In the genomic region with DNA sequence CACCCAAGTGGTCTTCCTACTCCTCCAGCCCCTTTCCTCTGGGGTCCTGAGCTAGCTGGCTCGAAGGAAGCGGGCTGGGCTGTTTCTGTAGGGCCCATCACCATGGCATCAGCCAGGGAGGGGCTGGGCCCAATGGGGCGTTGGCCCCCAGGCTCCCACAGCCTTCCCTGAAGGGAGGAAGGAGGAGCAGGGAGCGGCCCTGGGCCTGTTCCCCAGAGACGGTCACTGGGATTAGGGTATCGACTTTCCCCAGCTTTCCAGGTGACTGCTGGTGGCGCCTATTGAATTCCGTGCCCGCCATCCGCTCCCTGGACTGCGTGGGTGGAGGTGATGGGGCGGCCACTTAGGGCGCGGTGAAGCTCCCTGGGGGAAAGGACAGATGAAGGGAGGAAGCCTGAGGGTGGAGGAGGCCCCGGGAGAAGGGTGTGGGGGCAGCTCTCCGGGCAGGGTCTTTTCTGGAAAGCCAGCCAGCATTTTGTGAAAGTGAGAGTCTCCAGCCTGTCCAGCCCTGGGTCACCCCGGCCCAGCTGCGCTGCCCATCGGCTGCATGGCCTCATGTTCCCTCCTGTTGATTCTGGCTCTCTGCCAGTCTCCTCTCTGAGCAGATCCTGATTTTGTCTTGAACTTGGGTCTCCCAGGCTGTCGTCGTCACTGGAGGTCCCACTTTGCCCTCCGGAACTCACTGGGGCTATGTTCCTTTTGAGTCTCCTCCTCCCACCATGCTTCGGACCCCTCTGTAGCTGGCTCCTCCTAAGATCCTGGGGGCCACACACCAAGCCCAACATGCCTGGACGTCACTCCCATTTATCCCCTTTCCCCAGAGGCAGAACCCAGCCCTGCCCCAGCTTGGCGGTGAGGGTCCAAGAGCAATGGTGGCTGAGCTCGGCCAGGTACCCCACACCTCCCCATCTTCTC, we compare ENCODE assay signal across 9 cellular contexts. TPM values are rescaled to one million over a fixed set of nuclear protein-coding genes. Genes with fewer than 3 reads are reported as not detected.
DNase-seq lines count a peak whose midpoint lies in the region; ATAC-seq and TF ChIP-seq lines count a peak whose summit lies in the region.
"Had no signal": no experiment of that assay in that cellular context is flagged by ENCODE, and none has a peak within 500 bp of the region (broad histone marks: within the 10 kb centered on the region; RNA-seq: fewer than 3 reads in every experiment).

No MANE protein-coding gene starts in this region.

- ATAC-seq in SK-N-SH treated with all-trans-retinoic acid at 6 μM for 48 hours (peak; percentile 18), gastroesophageal sphincter (peak; percentile 37), GM21737 (IDR thresholded peaks at IDR 0.05; ENCODE audit: unreplicated experiment) (no peak)

- CTCF ChIA-PET in HEK293 (lab: Yijun Ruan, JAX), result interaction anchor here (0.6 to 5.4 kb wide), 5 partner anchors 8 to 443 kb away, joined by 3 to 38 read pairs (median 4); partner anchors contain the start of gene RAB37

- no peak overlapping the region for H3K4me3 ChIP-seq in HEK293 (ENCODE audit: low read depth, low read length)
- H3K4me3 ChIP-seq in gastroesophageal sphincter, result no peak overlapping the region
- peak overlapping the region; percentile 3 for H3K4me3 ChIP-seq in retinal pigment epithelial cell (ENCODE audit: low read length)

- POLR2A ChIA-PET in HEK293 (lab: Yijun Ruan, JAX), result interaction anchor here (0.9 to 3.7 kb wide), 4 partner anchors 9 to 115 kb away, joined by 3 to 22 read pairs (median 6); partner anchors contain the start of genes FDXR and NAT9

- no peak for TF ChIP-seq POLR2A in gastroesophageal sphincter (IDR thresholded peaks at IDR 0.05)

- TF ChIP-seq EP300 in gastroesophageal sphincter (IDR thresholded peaks at IDR 0.05), result no peak

- H3K4me1 ChIP-seq in HEK293 (ENCODE audit: control insufficient read depth, insufficient read depth, low read length) (peaks cover 14% of the 10 kb centered on the region), gastroesophageal sphincter (peaks cover 0 to 55% (median 24%) of the 10 kb centered on the region in 3 donors)

- no peak for TF ChIP-seq CTCF in HEK293 (tag by site-specific recombination; IDR thresholded peaks at IDR 0.05)
- no peak for TF ChIP-seq CTCF in gastroesophageal sphincter (IDR thresholded peaks at IDR 0.05)
- no peak for TF ChIP-seq CTCF in retinal pigment epithelial cell (conservative IDR thresholded peaks at IDR 0.05; ENCODE audit: low read depth, low read length)

- DNase-seq in retinal pigment epithelial cell (ENCODE audit: low read depth) (no peak), T1000 (lab: John Stamatoyannopoulos, UW) (no peak), NCI-H146 (lab: John Stamatoyannopoulos, UW) (no peak), NAMALWA (ENCODE audit: low spot score) (no peak)

- peaks cover 4% of the 10 kb centered on the region for H3K27me3 ChIP-seq in gastroesophageal sphincter

- WGBS in gastroesophageal sphincter (ENCODE audit: low coverage in 1 of 2), 2 donors, result 20 to 46% methylated on average over 3 to 8 of the region's 26 CpGs

- H3K9me3 ChIP-seq in HEK293 (ENCODE audit: control insufficient read depth, insufficient read depth, low read depth, low read length), result no peaks in the 10 kb centered on the region
- no peaks in the 10 kb centered on the region for H3K9me3 ChIP-seq in gastroesophageal sphincter

- no peaks in the 10 kb centered on the region for H3K36me3 ChIP-seq in HEK293 (ENCODE audit: control insufficient read depth in 2 of 2, insufficient read depth in 1 of 2, low read length in 2 of 2)
- peaks cover 0 to 3% of the 10 kb centered on the region in 2 donors for H3K36me3 ChIP-seq in gastroesophageal sphincter

- H3K27ac ChIP-seq in HEK293 (ENCODE audit: extremely low read depth, low read depth, low read length) (peak overlapping the region; percentile 4; the same call in 1 of the 2 replicates), gastroesophageal sphincter (peak overlapping the region in 2 of 4 donors; percentile 22 to 56)

TF ChIP-seq in HEK293, 187 proteins besides CTCF, POLR2A, EP300 and RAD21 (continues in another document):
- TF ChIP-seq REPIN1 (tag by site-specific recombination; IDR thresholded peaks at IDR 0.05; ENCODE audit: low read depth) (no peak), ZNF341 (tag by site-specific recombination; IDR thresholded peaks at IDR 0.05; ENCODE audit: low read depth) (peak; percentile 85), ZNF560 (tag by site-specific recombination; IDR thresholded peaks at IDR 0.05; ENCODE audit: borderline replicate concordance) (no peak), ZBTB8A (tag by site-specific recombination; IDR thresholded peaks at IDR 0.05) (peak; percentile 58; the same call in 1 of the 2 replicates), ZNF112 (tag by site-specific recombination; IDR thresholded peaks at IDR 0.05) (no peak), GLI2 (tag by site-specific recombination; IDR thresholded peaks at IDR 0.05; ENCODE audit: borderline replicate concordance, low read depth) (no peak)
- TF ChIP-seq, protein P1, sequence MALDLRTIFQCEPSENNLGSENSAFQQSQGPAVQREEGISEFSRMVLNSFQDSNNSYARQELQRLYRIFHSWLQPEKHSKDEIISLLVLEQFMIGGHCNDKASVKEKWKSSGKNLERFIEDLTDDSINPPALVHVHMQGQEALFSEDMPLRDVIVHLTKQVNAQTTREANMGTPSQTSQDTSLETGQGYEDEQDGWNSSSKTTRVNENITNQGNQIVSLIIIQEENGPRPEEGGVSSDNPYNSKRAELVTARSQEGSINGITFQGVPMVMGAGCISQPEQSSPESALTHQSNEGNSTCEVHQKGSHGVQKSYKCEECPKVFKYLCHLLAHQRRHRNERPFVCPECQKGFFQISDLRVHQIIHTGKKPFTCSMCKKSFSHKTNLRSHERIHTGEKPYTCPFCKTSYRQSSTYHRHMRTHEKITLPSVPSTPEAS (tag by site-specific recombination; IDR thresholded peaks at IDR 0.05), result no peak

TF ChIP-seq in SK-N-SH treated with all-trans-retinoic acid at 6 μM for 48 hours, 23 proteins besides CTCF, POLR2A, EP300 and RAD21:
- TF ChIP-seq ZFP30 (CRISPR knock-in tag; IDR thresholded peaks at IDR 0.05) (no peak), POU6F1 (CRISPR knock-in tag; IDR thresholded peaks at IDR 0.05; ENCODE audit: borderline replicate concordance, low read depth) (no peak), PPARA (CRISPR knock-in tag; IDR thresholded peaks at IDR 0.05; ENCODE audit: borderline replicate concordance) (no peak), ZNF70 (CRISPR knock-in tag; IDR thresholded peaks at IDR 0.05) (0 out of 2 replicates have a peak, but pooled peaks have one; percentile 2), TSHZ2 (CRISPR knock-in tag; IDR thresholded peaks at IDR 0.05) (no peak; the same call in 1 of the 2 replicates), TCF4 (CRISPR knock-in tag; IDR thresholded peaks at IDR 0.05; ENCODE audit: borderline replicate concordance) (peak; percentile 17; the same call in 1 of the 2 replicates)
- TF ChIP-seq, protein P2, sequence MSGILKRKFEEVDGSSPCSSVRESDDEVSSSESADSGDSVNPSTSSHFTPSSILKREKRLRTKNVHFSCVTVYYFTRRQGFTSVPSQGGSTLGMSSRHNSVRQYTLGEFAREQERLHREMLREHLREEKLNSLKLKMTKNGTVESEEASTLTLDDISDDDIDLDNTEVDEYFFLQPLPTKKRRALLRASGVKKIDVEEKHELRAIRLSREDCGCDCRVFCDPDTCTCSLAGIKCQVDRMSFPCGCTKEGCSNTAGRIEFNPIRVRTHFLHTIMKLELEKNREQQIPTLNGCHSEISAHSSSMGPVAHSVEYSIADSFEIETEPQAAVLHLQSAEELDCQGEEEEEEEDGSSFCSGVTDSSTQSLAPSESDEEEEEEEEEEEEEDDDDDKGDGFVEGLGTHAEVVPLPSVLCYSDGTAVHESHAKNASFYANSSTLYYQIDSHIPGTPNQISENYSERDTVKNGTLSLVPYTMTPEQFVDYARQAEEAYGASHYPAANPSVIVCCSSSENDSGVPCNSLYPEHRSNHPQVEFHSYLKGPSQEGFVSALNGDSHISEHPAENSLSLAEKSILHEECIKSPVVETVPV (CRISPR knock-in tag; IDR thresholded peaks at IDR 0.05), result no peak

RNA-seq across cellular contexts. Expression of gene NHERF1, which starts 9.8 kb away (rescaled TPM):
- 10 to 100 TPM; 10.3 to 25.7 (median 19.9) TPM for total RNA-seq in gastroesophageal sphincter

RNA-seq across cellular contexts. Expression of gene NAT9, which starts 18.0 kb away (rescaled TPM):
- total RNA-seq in gastroesophageal sphincter, result 10 to 100 TPM; 21.7 to 34.7 (median 26.3) TPM

RNA-seq across cellular contexts. Expression of gene RAB37, which starts 21.1 kb away (rescaled TPM):
- total RNA-seq in gastroesophageal sphincter, result 1 to 10 TPM; 1.2 to 5.1 (median 2.0) TPM

RNA-seq across cellular contexts. Expression of gene CD300LF, which starts 45.5 kb away (rescaled TPM):
- total RNA-seq in gastroesophageal sphincter, result under 1 TPM in 1 of 4 donors, not detected in 3; 0.27 TPM
- total RNA-seq: T-helper 1 cell treated with Interleukin-12 subunit alpha and Interleukin-12 subunit beta and Interleukin-4 antibody, amounts not matched to agents 30 ng/mL and 1 ng/mL, for 36 hours had no signal

Comparison
In these comparisons a context has a peak if more than half of its experiments do, and no peak if none do; other contexts are left out.
1. Of the 2 proteins assayed by ChIP-seq in both HEK293 and SK-N-SH treated with all-trans-retinoic acid at 6 μM for 48 hours: peak only in HEK293: PATZ1; only in SK-N-SH treated with all-trans-retinoic acid at 6 μM for 48 hours: none; in both: none; in neither: 1.